22 cellular contexts compared by ENCODE assay signal in genomic region chr17:29449865-29450671, GRCh38. TPM values are rescaled to one million over a fixed set of nuclear protein-coding genes. Genes with fewer than 3 reads are reported as not detected.
DNase-seq lines count a peak whose midpoint lies in the region; ATAC-seq and TF ChIP-seq lines count a peak whose summit lies in the region.
"Had no signal": no experiment of that assay in that cellular context is flagged by ENCODE, and none has a peak within 500 bp of the region (broad histone marks: within the 10 kb centered on the region; RNA-seq: fewer than 3 reads in every experiment).

No MANE protein-coding gene starts in this region.

- H3K18ac ChIP-seq in trophoblast cell (ENCODE audit: low read length) = no peak overlapping the region

- no peak overlapping the region for H4K12ac ChIP-seq in trophoblast cell (ENCODE audit: low read depth, low read length)

- H2AFZ ChIP-seq in trophoblast cell (ENCODE audit: insufficient read depth, low read length, poor library complexity) = no peak overlapping the region
- H2AFZ ChIP-seq: parathyroid adenoma had no signal

- POLR2A ChIA-PET in activated CD4-positive, alpha-beta T cell treated with anti-CD3 and anti-CD28 coated beads for 36 hours (lab: Charles Lee) = interaction anchor here (0.7 kb wide), 2 partner anchors 38 to 1833 kb away, joined by 3 read pairs; no protein-coding TSS in a partner anchor
- POLR2A ChIA-PET in activated CD4-positive, alpha-beta T cell treated with anti-CD3 and anti-CD28 coated beads, Interleukin-2, amount 10 ng/mL, durations not matched to agents 7 days and 5 days (lab: Charles Lee) = no interaction called here

- no peak overlapping the region for H3K4me3 ChIP-seq in trophoblast cell (ENCODE audit: low read depth, low read length)
- H3K4me3 ChIP-seq: GM12878, testis had no signal

- H3K9ac ChIP-seq in trophoblast cell (ENCODE audit: low read length) = no peak overlapping the region
- H3K9ac ChIP-seq: parathyroid adenoma had no signal

- peaks cover 29% of the 10 kb centered on the region for H3K36me3 Mint-ChIP-seq in activated CD4-positive, alpha-beta T cell treated with anti-CD3 and anti-CD28 coated beads for 36 hours (ENCODE audit: low read depth)
- peaks cover 33% of the 10 kb centered on the region for H3K36me3 Mint-ChIP-seq in activated CD4-positive, alpha-beta T cell treated with anti-CD3 and anti-CD28 coated beads, Interleukin-2, amount 10 ng/mL, durations not matched to agents 7 days and 5 days (ENCODE audit: low read depth)
- H3K36me3 Mint-ChIP-seq in T-helper 17 cell (ENCODE audit: low read depth) = peaks cover 6% of the 10 kb centered on the region
- H3K36me3 Mint-ChIP-seq in glutamatergic neuron (ENCODE audit: unreplicated experiment) = peaks cover 4% of the 10 kb centered on the region

- no peak for ATAC-seq in activated CD4-positive, alpha-beta T cell treated with anti-CD3 and anti-CD28 coated beads for 36 hours
- ATAC-seq in T-helper 17 cell = no peak
- no peak for ATAC-seq in GM18502 (IDR thresholded peaks at IDR 0.05; ENCODE audit: poor library complexity, unreplicated experiment)
- ATAC-seq in GM18519 (IDR thresholded peaks at IDR 0.05; ENCODE audit: low FRiP score, unreplicated experiment) = no peak
- ATAC-seq: foreskin keratinocyte, GM12878 had no signal

- no peak overlapping the region for H3K4me3 Mint-ChIP-seq in activated CD4-positive, alpha-beta T cell treated with anti-CD3 and anti-CD28 coated beads for 36 hours
- H3K4me3 Mint-ChIP-seq in activated CD4-positive, alpha-beta T cell treated with anti-CD3 and anti-CD28 coated beads, Interleukin-2, amount 10 ng/mL, durations not matched to agents 7 days and 5 days = no peak overlapping the region
- H3K4me3 Mint-ChIP-seq in T-helper 17 cell (no peak overlapping the region), glutamatergic neuron (ENCODE audit: unreplicated experiment) (peak overlapping the region; percentile 22)

- intact Hi-C loops in activated CD4-positive, alpha-beta T cell treated with anti-CD3 and anti-CD28 coated beads for 36 hours (cut with DNase I, micrococcal nuclease) = loop anchor here in 1 of 2 experiments (5.0 kb wide), 1 partner anchor 58 kb away; the partner anchor contains the start of gene TAOK1

- no peak overlapping the region for H3K27ac ChIP-seq in trophoblast cell (ENCODE audit: low read depth, low read length)
- H3K27ac ChIP-seq: 22Rv1, brain microvascular endothelial cell, epithelial cell of prostate, foreskin keratinocyte, parathyroid adenoma had no signal

- no peak overlapping the region for H4K8ac ChIP-seq in trophoblast cell (ENCODE audit: low read depth, low read length)

- no peak overlapping the region for H3K23ac ChIP-seq in trophoblast cell (ENCODE audit: low read length)

- H3K79me1 ChIP-seq in trophoblast cell (ENCODE audit: low read length) = no peaks in the 10 kb centered on the region

- H3K36me3 ChIP-seq in trophoblast cell (ENCODE audit: control insufficient read depth in 1 of 2, insufficient read depth in 2 of 2, low read length in 2 of 2) = peaks cover 12 to 16% of the 10 kb centered on the region in 2 experiments

- no peak overlapping the region for H3K14ac ChIP-seq in trophoblast cell (ENCODE audit: low read length)

- H3K4me1 Mint-ChIP-seq in activated CD4-positive, alpha-beta T cell treated with anti-CD3 and anti-CD28 coated beads for 36 hours = peaks cover 41% of the 10 kb centered on the region
- H3K4me1 Mint-ChIP-seq in activated CD4-positive, alpha-beta T cell treated with anti-CD3 and anti-CD28 coated beads, Interleukin-2, amount 10 ng/mL, durations not matched to agents 7 days and 5 days = peaks cover 22% of the 10 kb centered on the region
- H3K4me1 Mint-ChIP-seq in T-helper 17 cell (peaks cover 34% of the 10 kb centered on the region), glutamatergic neuron (ENCODE audit: low read depth, unreplicated experiment) (peaks cover 2% of the 10 kb centered on the region)

- H3K4ac ChIP-seq in trophoblast cell (ENCODE audit: low read depth, low read length) = peak overlapping the region; percentile 62

- peak overlapping the region; percentile 28 for H3K27ac Mint-ChIP-seq in activated CD4-positive, alpha-beta T cell treated with anti-CD3 and anti-CD28 coated beads for 36 hours
- no peak overlapping the region for H3K27ac Mint-ChIP-seq in activated CD4-positive, alpha-beta T cell treated with anti-CD3 and anti-CD28 coated beads, Interleukin-2, amount 10 ng/mL, durations not matched to agents 7 days and 5 days
- peak overlapping the region; percentile 39 for H3K27ac Mint-ChIP-seq in T-helper 17 cell
- peak overlapping the region; percentile 35 for H3K27ac Mint-ChIP-seq in glutamatergic neuron (ENCODE audit: unreplicated experiment)

- no peaks in the 10 kb centered on the region for H3K4me1 ChIP-seq in trophoblast cell (ENCODE audit: control insufficient read depth in 1 of 2, insufficient read depth in 2 of 2, low read length in 2 of 2)
- H3K4me1 ChIP-seq: foreskin keratinocyte had no signal

- no peaks in the 10 kb centered on the region for H3K27me3 ChIP-seq in trophoblast cell (ENCODE audit: insufficient read depth, low read length)
- H3K27me3 ChIP-seq: brain microvascular endothelial cell, foreskin keratinocyte, testis had no signal

- H2BK5ac ChIP-seq in trophoblast cell (ENCODE audit: low read depth, low read length, poor library complexity) = no peak overlapping the region

- no peak for TF ChIP-seq CTCF in glutamatergic neuron (IDR thresholded peaks at IDR 0.05; ENCODE audit: partially characterized antibody, unreplicated experiment)

- no peak overlapping the region for H3K4me2 ChIP-seq in trophoblast cell (ENCODE audit: low read length)

- peaks cover 7% of the 10 kb centered on the region for H3K79me2 ChIP-seq in trophoblast cell (ENCODE audit: control insufficient read depth, insufficient read depth, low read length, poor library complexity)

- H2AK5ac ChIP-seq in trophoblast cell (ENCODE audit: low read length) = no peak overlapping the region

- H3K9me3 Mint-ChIP-seq in activated CD4-positive, alpha-beta T cell treated with anti-CD3 and anti-CD28 coated beads for 36 hours (ENCODE audit: low read depth) = no peaks in the 10 kb centered on the region
- H3K9me3 Mint-ChIP-seq in activated CD4-positive, alpha-beta T cell treated with anti-CD3 and anti-CD28 coated beads, Interleukin-2, amount 10 ng/mL, durations not matched to agents 7 days and 5 days = no peaks in the 10 kb centered on the region
- no peaks in the 10 kb centered on the region for H3K9me3 Mint-ChIP-seq in glutamatergic neuron (ENCODE audit: unreplicated experiment)

- no peak overlapping the region for H2BK12ac ChIP-seq in trophoblast cell (ENCODE audit: low read length)

- CTCF ChIA-PET in activated CD4-positive, alpha-beta T cell treated with anti-CD3 and anti-CD28 coated beads for 36 hours (lab: Charles Lee) = interaction anchor here (1.6 kb wide), 1 partner anchor 80 kb away, joined by 6 read pairs; no protein-coding TSS in a partner anchor
- CTCF ChIA-PET in activated CD4-positive, alpha-beta T cell treated with anti-CD3 and anti-CD28 coated beads, Interleukin-2, amount 10 ng/mL, durations not matched to agents 7 days and 5 days (lab: Charles Lee) = interaction anchor here (0.8 to 1.1 kb wide), 2 partner anchors 29 to 142 kb away, joined by 3 read pairs; no protein-coding TSS in a partner anchor

- WGBS in trophoblast cell (ENCODE audit: extremely low coverage, insufficient coverage, insufficient read length) = no CpG with 5 or more reads among the region's 5 CpGs

- no peak overlapping the region for H4K91ac ChIP-seq in trophoblast cell (ENCODE audit: low read depth, low read length)

- H3K9me3 ChIP-seq in T-helper 17 cell (ENCODE audit: control insufficient read depth, low read length, poor library complexity, severe bottlenecking) (no peaks in the 10 kb centered on the region), trophoblast cell (ENCODE audit: insufficient read depth, low read depth, low read length) (no peaks in the 10 kb centered on the region)
- H3K9me3 ChIP-seq: testis had no signal

- no peak overlapping the region for H2BK120ac ChIP-seq in trophoblast cell (ENCODE audit: insufficient read depth, low read length, poor library complexity)

- DNase-seq in activated CD4-positive, alpha-beta T cell treated with anti-CD3 and anti-CD28 coated beads for 36 hours = no peak
- DNase-seq in activated CD4-positive, alpha-beta T cell treated with anti-CD3 and anti-CD28 coated beads, Interleukin-2, amount 10 ng/mL, durations not matched to agents 7 days and 5 days = no peak
- DNase-seq in T-helper 17 cell = no peak
- no peak for DNase-seq in glutamatergic neuron
- peak; percentile 33 to 80 for DNase-seq in trophoblast cell
- DNase-seq in kidney glomerular epithelial cell (lab: John Stamatoyannopoulos, UW) = no peak
- DNase-seq: activated naive CD4-positive, alpha-beta T cell treated with anti-CD3 and anti-CD28 coated beads, Interleukin-2, amount 50 U/mL, for 16 hours; brain microvascular endothelial cell; dermis blood vessel endothelial cell; DMS 273 treated with DMSO at 0.1 percent for 48 hours; foreskin keratinocyte; GF-D8; NCI-H1417 treated with DMSO at 0.1 percent for 48 hours; NCI-H526; stimulated activated CD4-positive, alpha-beta T cell treated with anti-CD3 and anti-CD28 coated beads, Interleukin-4, amount 100 ng/mL, for 4 hours; testis had no signal

- H3K27me3 Mint-ChIP-seq in activated CD4-positive, alpha-beta T cell treated with anti-CD3 and anti-CD28 coated beads for 36 hours = no peaks in the 10 kb centered on the region
- no peaks in the 10 kb centered on the region for H3K27me3 Mint-ChIP-seq in activated CD4-positive, alpha-beta T cell treated with anti-CD3 and anti-CD28 coated beads, Interleukin-2, amount 10 ng/mL, durations not matched to agents 7 days and 5 days
- H3K27me3 Mint-ChIP-seq in T-helper 17 cell (no peaks in the 10 kb centered on the region), glutamatergic neuron (ENCODE audit: unreplicated experiment) (no peaks in the 10 kb centered on the region)

RNA-seq across cellular contexts. Expression of gene TAOK1, which starts 59.9 kb away (rescaled TPM):
- 10 to 100 TPM; 29.9 to 35.1 TPM for total RNA-seq in activated CD4-positive, alpha-beta T cell treated with anti-CD3 and anti-CD28 coated beads for 36 hours
- 10 to 100 TPM; 46.5 to 47.7 TPM for total RNA-seq in activated CD4-positive, alpha-beta T cell treated with anti-CD3 and anti-CD28 coated beads, Interleukin-2, amount 10 ng/mL, durations not matched to agents 7 days and 5 days
- total RNA-seq in T-helper 17 cell (10 to 100 TPM; 54.3 to 58.2 TPM), glutamatergic neuron (ENCODE audit: unreplicated experiment) (133 TPM)
- polyA plus RNA-seq in trophoblast cell (2013) = 24.7 and 29.0 TPM in 2 replicates

Comparison
In these comparisons a context has a peak if more than half of its experiments do, and no peak if none do; other contexts are left out.
1. DNase-seq: peak in trophoblast cell (2 of 2); none in activated CD4-positive, alpha-beta T cell treated with anti-CD3 and anti-CD28 coated beads for 36 hours (single experiment), activated CD4-positive, alpha-beta T cell treated with anti-CD3 and anti-CD28 coated beads, Interleukin-2, amount 10 ng/mL, durations not matched to agents 7 days and 5 days (single experiment), T-helper 17 cell (0 of 3), glutamatergic neuron (single experiment) and kidney glomerular epithelial cell (single experiment).